In the genomic region with DNA sequence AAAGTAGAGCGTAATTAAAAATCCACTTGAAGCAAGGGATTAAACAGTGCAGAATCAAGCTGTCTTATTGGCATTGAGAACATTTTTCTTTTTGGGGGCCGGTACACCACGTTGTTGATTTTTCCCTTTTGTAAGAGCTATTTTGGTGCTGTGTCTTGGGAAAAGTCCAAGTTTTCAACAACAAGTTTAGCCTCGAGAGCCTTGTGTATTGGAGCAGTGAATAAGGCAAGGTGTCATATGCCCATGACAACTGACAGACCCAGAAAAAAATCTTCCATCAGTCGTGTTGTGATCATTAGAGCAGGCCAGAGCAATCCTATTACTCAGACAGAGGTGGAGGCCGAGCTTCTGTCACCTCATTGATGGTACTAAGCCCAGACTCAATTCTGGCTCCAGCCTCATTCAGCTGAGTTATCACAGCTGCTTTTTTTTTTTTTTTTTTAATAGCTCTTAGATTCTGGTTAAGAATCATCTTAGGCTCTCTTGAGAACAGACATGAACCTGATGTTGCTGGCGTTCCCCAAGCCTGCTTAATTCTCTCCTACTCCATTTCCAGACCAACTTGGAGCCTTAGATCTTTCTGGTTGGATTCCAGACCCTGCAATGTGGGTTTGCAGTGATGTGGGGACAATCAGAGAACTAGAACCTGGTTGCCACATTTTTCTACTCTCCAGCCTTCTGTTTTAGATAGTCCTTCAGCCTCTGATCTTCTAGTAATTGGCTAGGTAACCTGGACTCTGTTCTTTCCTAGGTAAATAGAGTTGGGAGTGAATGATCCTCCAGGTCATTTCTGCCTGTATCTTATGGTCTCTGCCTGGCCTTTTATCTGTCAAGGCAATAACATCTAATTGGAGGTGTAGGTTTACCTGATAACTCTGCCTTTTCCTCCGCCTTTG, we compare ENCODE assay signal across 1 cellular context.
A peak's percentile ranks its signal among the peaks of the same experiment; 100 is the strongest.
TF ChIP-seq lines count a peak whose summit lies in the region.

No MANE protein-coding gene starts in this region.

TF ChIP-seq in HepG2, 621 proteins besides CTCF, POLR2A, EP300 and RAD21 (continued from another document and continues in another):
- TF ChIP-seq, protein P1, sequence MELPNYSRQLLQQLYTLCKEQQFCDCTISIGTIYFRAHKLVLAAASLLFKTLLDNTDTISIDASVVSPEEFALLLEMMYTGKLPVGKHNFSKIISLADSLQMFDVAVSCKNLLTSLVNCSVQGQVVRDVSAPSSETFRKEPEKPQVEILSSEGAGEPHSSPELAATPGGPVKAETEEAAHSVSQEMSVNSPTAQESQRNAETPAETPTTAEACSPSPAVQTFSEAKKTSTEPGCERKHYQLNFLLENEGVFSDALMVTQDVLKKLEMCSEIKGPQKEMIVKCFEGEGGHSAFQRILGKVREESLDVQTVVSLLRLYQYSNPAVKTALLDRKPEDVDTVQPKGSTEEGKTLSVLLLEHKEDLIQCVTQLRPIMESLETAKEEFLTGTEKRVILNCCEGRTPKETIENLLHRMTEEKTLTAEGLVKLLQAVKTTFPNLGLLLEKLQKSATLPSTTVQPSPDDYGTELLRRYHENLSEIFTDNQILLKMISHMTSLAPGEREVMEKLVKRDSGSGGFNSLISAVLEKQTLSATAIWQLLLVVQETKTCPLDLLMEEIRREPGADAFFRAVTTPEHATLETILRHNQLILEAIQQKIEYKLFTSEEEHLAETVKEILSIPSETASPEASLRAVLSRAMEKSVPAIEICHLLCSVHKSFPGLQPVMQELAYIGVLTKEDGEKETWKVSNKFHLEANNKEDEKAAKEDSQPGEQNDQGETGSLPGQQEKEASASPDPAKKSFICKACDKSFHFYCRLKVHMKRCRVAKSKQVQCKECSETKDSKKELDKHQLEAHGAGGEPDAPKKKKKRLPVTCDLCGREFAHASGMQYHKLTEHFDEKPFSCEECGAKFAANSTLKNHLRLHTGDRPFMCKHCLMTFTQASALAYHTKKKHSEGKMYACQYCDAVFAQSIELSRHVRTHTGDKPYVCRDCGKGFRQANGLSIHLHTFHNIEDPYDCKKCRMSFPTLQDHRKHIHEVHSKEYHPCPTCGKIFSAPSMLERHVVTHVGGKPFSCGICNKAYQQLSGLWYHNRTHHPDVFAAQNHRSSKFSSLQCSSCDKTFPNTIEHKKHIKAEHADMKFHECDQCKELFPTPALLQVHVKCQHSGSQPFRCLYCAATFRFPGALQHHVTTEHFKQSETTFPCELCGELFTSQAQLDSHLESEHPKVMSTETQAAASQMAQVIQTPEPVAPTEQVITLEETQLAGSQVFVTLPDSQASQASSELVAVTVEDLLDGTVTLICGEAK (IDR thresholded peaks at IDR 0.05) = no peak
- TF ChIP-seq, protein P1 (CRISPR knock-in tag; IDR thresholded peaks at IDR 0.05) = no peak
- TF ChIP-seq CBX2 (IDR thresholded peaks at IDR 0.05; ENCODE audit: low read depth, low read length) = no peak
- no peak for TF ChIP-seq CBX2 (CRISPR knock-in tag; IDR thresholded peaks at IDR 0.05; ENCODE audit: low read depth)
- TF ChIP-seq ZFP36L2 (CRISPR knock-in tag; IDR thresholded peaks at IDR 0.05) = no peak
- TF ChIP-seq, protein P2, sequence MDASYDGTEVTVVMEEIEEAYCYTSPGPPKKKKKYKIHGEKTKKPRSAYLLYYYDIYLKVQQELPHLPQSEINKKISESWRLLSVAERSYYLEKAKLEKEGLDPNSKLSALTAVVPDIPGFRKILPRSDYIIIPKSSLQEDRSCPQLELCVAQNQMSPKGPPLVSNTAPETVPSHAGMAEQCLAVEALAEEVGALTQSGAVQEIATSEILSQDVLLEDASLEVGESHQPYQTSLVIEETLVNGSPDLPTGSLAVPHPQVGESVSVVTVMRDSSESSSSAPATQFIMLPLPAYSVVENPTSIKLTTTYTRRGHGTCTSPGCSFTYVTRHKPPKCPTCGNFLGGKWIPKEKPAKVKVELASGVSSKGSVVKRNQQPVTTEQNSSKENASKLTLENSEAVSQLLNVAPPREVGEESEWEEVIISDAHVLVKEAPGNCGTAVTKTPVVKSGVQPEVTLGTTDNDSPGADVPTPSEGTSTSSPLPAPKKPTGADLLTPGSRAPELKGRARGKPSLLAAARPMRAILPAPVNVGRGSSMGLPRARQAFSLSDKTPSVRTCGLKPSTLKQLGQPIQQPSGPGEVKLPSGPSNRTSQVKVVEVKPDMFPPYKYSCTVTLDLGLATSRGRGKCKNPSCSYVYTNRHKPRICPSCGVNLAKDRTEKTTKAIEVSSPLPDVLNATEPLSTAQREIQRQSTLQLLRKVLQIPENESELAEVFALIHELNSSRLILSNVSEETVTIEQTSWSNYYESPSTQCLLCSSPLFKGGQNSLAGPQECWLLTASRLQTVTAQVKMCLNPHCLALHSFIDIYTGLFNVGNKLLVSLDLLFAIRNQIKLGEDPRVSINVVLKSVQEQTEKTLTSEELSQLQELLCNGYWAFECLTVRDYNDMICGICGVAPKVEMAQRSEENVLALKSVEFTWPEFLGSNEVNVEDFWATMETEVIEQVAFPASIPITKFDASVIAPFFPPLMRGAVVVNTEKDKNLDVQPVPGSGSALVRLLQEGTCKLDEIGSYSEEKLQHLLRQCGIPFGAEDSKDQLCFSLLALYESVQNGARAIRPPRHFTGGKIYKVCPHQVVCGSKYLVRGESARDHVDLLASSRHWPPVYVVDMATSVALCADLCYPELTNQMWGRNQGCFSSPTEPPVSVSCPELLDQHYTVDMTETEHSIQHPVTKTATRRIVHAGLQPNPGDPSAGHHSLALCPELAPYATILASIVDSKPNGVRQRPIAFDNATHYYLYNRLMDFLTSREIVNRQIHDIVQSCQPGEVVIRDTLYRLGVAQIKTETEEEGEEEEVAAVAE (CRISPR knock-in tag; IDR thresholded peaks at IDR 0.05; ENCODE audit: borderline replicate concordance) = no peak
- TF ChIP-seq MEIS2 (CRISPR knock-in tag; IDR thresholded peaks at IDR 0.05) = 0 out of 2 replicates have a peak, but pooled peaks have one; percentile 34
- TF ChIP-seq NCOR1 (IDR thresholded peaks at IDR 0.05; ENCODE audit: borderline replicate concordance, low read length) = peak; percentile 42; the same call in 1 of the 2 replicates
- TF ChIP-seq ZNF674 (CRISPR knock-in tag; IDR thresholded peaks at IDR 0.05; ENCODE audit: low read depth) = no peak
- TF ChIP-seq ERF (CRISPR knock-in tag; IDR thresholded peaks at IDR 0.05) = peak; percentile 29; the same call in 1 of the 2 replicates
- TF ChIP-seq, protein P3, sequence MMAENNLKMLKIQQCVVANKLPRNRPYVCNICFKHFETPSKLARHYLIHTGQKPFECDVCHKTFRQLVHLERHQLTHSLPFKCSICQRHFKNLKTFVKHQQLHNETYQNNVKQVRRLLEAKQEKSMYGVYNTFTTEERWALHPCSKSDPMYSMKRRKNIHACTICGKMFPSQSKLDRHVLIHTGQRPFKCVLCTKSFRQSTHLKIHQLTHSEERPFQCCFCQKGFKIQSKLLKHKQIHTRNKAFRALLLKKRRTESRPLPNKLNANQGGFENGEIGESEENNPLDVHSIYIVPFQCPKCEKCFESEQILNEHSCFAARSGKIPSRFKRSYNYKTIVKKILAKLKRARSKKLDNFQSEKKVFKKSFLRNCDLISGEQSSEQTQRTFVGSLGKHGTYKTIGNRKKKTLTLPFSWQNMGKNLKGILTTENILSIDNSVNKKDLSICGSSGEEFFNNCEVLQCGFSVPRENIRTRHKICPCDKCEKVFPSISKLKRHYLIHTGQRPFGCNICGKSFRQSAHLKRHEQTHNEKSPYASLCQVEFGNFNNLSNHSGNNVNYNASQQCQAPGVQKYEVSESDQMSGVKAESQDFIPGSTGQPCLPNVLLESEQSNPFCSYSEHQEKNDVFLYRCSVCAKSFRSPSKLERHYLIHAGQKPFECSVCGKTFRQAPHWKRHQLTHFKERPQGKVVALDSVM (CRISPR knock-in tag; IDR thresholded peaks at IDR 0.05) = no peak
- TF ChIP-seq, protein P4, sequence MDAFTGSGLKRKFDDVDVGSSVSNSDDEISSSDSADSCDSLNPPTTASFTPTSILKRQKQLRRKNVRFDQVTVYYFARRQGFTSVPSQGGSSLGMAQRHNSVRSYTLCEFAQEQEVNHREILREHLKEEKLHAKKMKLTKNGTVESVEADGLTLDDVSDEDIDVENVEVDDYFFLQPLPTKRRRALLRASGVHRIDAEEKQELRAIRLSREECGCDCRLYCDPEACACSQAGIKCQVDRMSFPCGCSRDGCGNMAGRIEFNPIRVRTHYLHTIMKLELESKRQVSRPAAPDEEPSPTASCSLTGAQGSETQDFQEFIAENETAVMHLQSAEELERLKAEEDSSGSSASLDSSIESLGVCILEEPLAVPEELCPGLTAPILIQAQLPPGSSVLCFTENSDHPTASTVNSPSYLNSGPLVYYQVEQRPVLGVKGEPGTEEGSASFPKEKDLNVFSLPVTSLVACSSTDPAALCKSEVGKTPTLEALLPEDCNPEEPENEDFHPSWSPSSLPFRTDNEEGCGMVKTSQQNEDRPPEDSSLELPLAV (CRISPR knock-in tag; conservative IDR thresholded peaks at IDR 0.05; ENCODE audit: low read depth) = no peak
- no peak for TF ChIP-seq ZNF883 (CRISPR knock-in tag; IDR thresholded peaks at IDR 0.05; ENCODE audit: not compliant biosample characterization)
- TF ChIP-seq PAX8 (CRISPR knock-in tag; IDR thresholded peaks at IDR 0.05; ENCODE audit: borderline replicate concordance) = no peak
- TF ChIP-seq ZNF713 (CRISPR knock-in tag; IDR thresholded peaks at IDR 0.05) = no peak
- TF ChIP-seq, protein P5, sequence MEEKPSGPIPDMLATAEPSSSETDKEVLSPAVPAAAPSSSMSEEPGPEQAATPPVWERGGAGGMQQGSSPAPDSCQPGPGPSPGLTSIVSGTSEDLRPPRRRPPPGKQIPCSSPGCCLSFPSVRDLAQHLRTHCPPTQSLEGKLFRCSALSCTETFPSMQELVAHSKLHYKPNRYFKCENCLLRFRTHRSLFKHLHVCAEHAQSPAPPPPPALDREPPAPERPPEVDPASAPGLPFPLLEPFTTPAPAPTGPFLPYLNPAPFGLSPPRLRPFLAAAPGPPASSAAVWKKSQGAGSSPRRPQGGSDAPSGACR (CRISPR knock-in tag; IDR thresholded peaks at IDR 0.05) = no peak
- peak; percentile 66 for TF ChIP-seq MED1 (CRISPR knock-in tag; IDR thresholded peaks at IDR 0.05)
- TF ChIP-seq ZBTB1 (CRISPR knock-in tag; IDR thresholded peaks at IDR 0.05; ENCODE audit: borderline replicate concordance) = no peak
- TF ChIP-seq FOXK2 (IDR thresholded peaks at IDR 0.05) = no peak
- TF ChIP-seq ZNF724P (CRISPR knock-in tag; IDR thresholded peaks at IDR 0.05; ENCODE audit: borderline replicate concordance) = 0 out of 2 replicates have a peak, but pooled peaks have one; percentile 33
- TF ChIP-seq HNF4G (IDR thresholded peaks at IDR 0.05; ENCODE audit: borderline replicate concordance, low read depth, low read length) = peak; percentile 59; the same call in 1 of the 2 replicates
- no peak for TF ChIP-seq HNF4G (CRISPR knock-in tag; IDR thresholded peaks at IDR 0.05; ENCODE audit: borderline replicate concordance, low read depth)
- TF ChIP-seq SMARCC2 (IDR thresholded peaks at IDR 0.05) = no peak
- no peak for TF ChIP-seq STAG1 (CRISPR knock-in tag; IDR thresholded peaks at IDR 0.05)
- TF ChIP-seq, protein P6, sequence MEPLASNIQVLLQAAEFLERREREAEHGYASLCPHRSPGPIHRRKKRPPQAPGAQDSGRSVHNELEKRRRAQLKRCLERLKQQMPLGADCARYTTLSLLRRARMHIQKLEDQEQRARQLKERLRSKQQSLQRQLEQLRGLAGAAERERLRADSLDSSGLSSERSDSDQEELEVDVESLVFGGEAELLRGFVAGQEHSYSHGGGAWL (CRISPR knock-in tag; IDR thresholded peaks at IDR 0.05) = no peak
- no peak for TF ChIP-seq SRY (CRISPR knock-in tag; IDR thresholded peaks at IDR 0.05)
- peak; percentile 52; the same call in 1 of the 2 replicates for TF ChIP-seq HDAC2 (CRISPR knock-in tag; IDR thresholded peaks at IDR 0.05)
- no peak for TF ChIP-seq ZNF33B (CRISPR knock-in tag; IDR thresholded peaks at IDR 0.05)
- TF ChIP-seq FLYWCH1 (CRISPR knock-in tag; IDR thresholded peaks at IDR 0.05) = no peak
- TF ChIP-seq RORA (CRISPR knock-in tag; IDR thresholded peaks at IDR 0.05) = no peak
- TF ChIP-seq KAT7 (CRISPR knock-in tag; IDR thresholded peaks at IDR 0.05; ENCODE audit: borderline replicate concordance) = no peak
